1 cellular context compared by ENCODE assay signal in the genomic region with DNA sequence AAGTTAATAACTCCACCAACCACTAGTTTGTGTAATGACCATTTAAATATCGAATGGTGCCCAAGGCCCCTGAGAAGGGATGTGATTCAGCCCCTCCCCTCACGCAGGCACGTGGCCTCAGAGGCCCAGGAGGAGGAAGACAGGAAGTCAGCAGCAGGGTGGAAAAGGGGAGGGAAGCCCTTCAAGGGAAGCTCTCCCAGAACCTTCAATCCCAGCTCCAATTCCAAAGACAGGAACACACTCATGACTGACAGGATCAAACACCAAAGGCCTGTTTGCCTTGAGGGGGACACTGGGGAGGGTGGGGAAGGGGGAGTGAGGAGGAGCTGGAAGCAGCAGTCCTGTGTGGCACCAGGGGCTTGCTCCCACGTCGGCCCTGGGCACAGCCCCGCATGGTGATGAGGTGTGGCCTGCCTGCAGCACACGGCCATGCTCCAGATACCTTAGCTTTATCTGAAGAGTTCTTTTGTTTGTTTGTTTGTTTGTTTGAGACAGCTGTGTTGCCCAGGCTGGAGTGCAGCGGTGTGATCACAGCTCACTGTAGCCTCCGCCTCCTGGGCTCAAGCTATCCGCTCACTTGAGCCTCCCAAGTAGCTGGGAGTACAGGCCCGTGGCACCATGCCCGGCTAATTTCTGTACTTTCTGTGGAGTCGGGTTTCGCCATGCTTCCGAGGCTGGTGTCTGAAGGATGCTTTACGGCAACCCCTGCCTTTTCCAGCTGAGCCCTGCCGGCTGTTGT.
TF ChIP-seq lines count a peak whose summit lies in the region.

No MANE protein-coding gene starts in this region.

TF ChIP-seq in GM23338, 12 proteins besides CTCF, POLR2A, EP300 and RAD21 (continued from another document):
- no peak for TF ChIP-seq ZNF462 (CRISPR knock-in tag; IDR thresholded peaks at IDR 0.05)
